ENCODE assay signal across 16 cellular contexts in genomic region chr2:230916218-230916617, GRCh38. TPM values are rescaled to one million over a fixed set of nuclear protein-coding genes. Genes with fewer than 3 reads are reported as not detected.
"Had no signal": no experiment of that assay in that cellular context is flagged by ENCODE, and none has a peak within 500 bp of the region (broad histone marks: within the 10 kb centered on the region; RNA-seq: fewer than 3 reads in every experiment).

No MANE protein-coding gene starts in this region.

- H3K9me3 Mint-ChIP-seq: activated CD4-positive, alpha-beta memory T cell treated with anti-CD3 and anti-CD28 coated beads for 36 hours; effector memory CD8-positive, alpha-beta T cell; natural killer cell treated with Interleukin-12 subunit alpha and Interleukin-12 subunit beta and Interleukin-15 and Interleukin-18, amount 100 ng/mL, for 72 hours; T-helper 2 cell treated with Interferon-gamma antibody and Interleukin-4, amounts not matched to agents 5 μg/mL and 100 μg/mL, for 36 hours had no signal

- H3K9me3 ChIP-seq: right atrium auricular region, SJCRH30, testis had no signal

- H3K4me1 ChIP-seq: right atrium auricular region, SJCRH30, testis had no signal

- H3K27ac Mint-ChIP-seq: activated CD4-positive, alpha-beta memory T cell treated with anti-CD3 and anti-CD28 coated beads for 36 hours; T-helper 2 cell treated with Interferon-gamma antibody and Interleukin-4, amounts not matched to agents 5 μg/mL and 100 μg/mL, for 36 hours had no signal

- H3K36me3 Mint-ChIP-seq: activated CD4-positive, alpha-beta memory T cell treated with anti-CD3 and anti-CD28 coated beads for 36 hours had no signal

- H3K27ac ChIP-seq: brain microvascular endothelial cell, right atrium auricular region, SJCRH30, testis had no signal

- ATAC-seq: effector memory CD8-positive, alpha-beta T cell; natural killer cell treated with Interleukin-12 subunit alpha and Interleukin-12 subunit beta and Interleukin-15 and Interleukin-18, amount 100 ng/mL, for 72 hours had no signal

- H3K27me3 ChIP-seq: brain microvascular endothelial cell, right atrium auricular region, testis had no signal

- H3K4me3 ChIP-seq: right atrium auricular region, SJCRH30, testis had no signal

- H3K4me3 Mint-ChIP-seq: activated CD4-positive, alpha-beta memory T cell treated with anti-CD3 and anti-CD28 coated beads for 36 hours; T-helper 2 cell treated with Interferon-gamma antibody and Interleukin-4, amounts not matched to agents 5 μg/mL and 100 μg/mL, for 36 hours had no signal

- H3K36me3 ChIP-seq: brain microvascular endothelial cell, right atrium auricular region, SJCRH30 had no signal

- DNase-seq: activated CD4-positive, alpha-beta memory T cell treated with anti-CD3 and anti-CD28 coated beads for 36 hours; activated CD4-positive, CD25-positive, alpha-beta regulatory T cell treated with anti-CD3 and anti-CD28 coated beads, Interleukin-2, amount 50 U/mL, for 72 hours; activated naive CD4-positive, alpha-beta T cell treated with anti-CD3 and anti-CD28 coated beads, Interleukin-2, amount 50 U/mL, for 16 hours; amygdala; brain microvascular endothelial cell; effector memory CD8-positive, alpha-beta T cell; mammary epithelial cell; nucleus accumbens; SJCRH30; small intestine; testis had no signal

RNA-seq across cellular contexts. Expression of gene GPR55, which starts 8.8 kb away (rescaled TPM):
- total RNA-seq: epithelial cell of proximal tubule, glomerular endothelial cell, mammary epithelial cell, right atrium auricular region had no signal
